9 cellular contexts compared by ENCODE assay signal in genomic region chr9:2655411-2655901, GRCh38. TPM values are rescaled to one million over a fixed set of nuclear protein-coding genes. Genes with fewer than 3 reads are reported as not detected.
DNase-seq lines count a peak whose midpoint lies in the region; ATAC-seq and TF ChIP-seq lines count a peak whose summit lies in the region.
"Had no signal": no experiment of that assay in that cellular context is flagged by ENCODE, and none has a peak within 500 bp of the region (broad histone marks: within the 10 kb centered on the region; RNA-seq: fewer than 3 reads in every experiment).

No MANE protein-coding gene starts in this region.

- H3K36me3 ChIP-seq in brain microvascular endothelial cell (replicated peaks) = no peaks in the 10 kb centered on the region

- no peak overlapping the region for H3K4me3 ChIP-seq in brain microvascular endothelial cell (ENCODE audit: low read depth, low read length)
- H3K4me3 ChIP-seq: adrenal gland had no signal

- DNase-seq in A172 (ENCODE audit: low spot score) (peak; percentile 87), NCI-H510A treated with DMSO at 0.1 percent for 48 hours (lab: John Stamatoyannopoulos, UW) (peak; percentile 18), brain microvascular endothelial cell (peak; percentile 93), non-pigmented ciliary epithelial cell (ENCODE audit: low read depth) (peak; percentile 84), caudate nucleus (lab: John Stamatoyannopoulos, UW) (no peak), NCI-H146 treated with DMSO at 0.1 percent for 48 hours (lab: John Stamatoyannopoulos, UW; ENCODE audit: unreplicated experiment) (no peak), LoVo (ENCODE audit: low spot score) (no peak)

- in situ Hi-C loops in brain microvascular endothelial cell (cut with HindIII; ENCODE audit: low pct_ligation_motif_present, low sequenced_read_pairs) = no loop called here

- peak overlapping the region; percentile 85 for H3K27ac ChIP-seq in brain microvascular endothelial cell
- no peak overlapping the region for H3K27ac ChIP-seq in caudate nucleus (ENCODE audit: low read depth, low read length)

- ATAC-seq in GM19035 (IDR thresholded peaks at IDR 0.05; ENCODE audit: unreplicated experiment) = peak; percentile 48

- no peak for TF ChIP-seq CTCF in brain microvascular endothelial cell (IDR thresholded peaks at IDR 0.05; ENCODE audit: low read depth, low read length, missing control alignments)

- no peaks in the 10 kb centered on the region for H3K27me3 ChIP-seq in brain microvascular endothelial cell (replicated peaks)
- H3K27me3 ChIP-seq: adrenal gland had no signal

RNA-seq across cellular contexts. Expression of gene VLDLR, which starts 33.9 kb away (rescaled TPM):
- 1.8 and 3.8 TPM in 2 replicates for total RNA-seq in A172 (2014; rRNA removed; shearing (Covaris generic))

Comparison
In these comparisons a context has a peak if more than half of its experiments do, and no peak if none do; other contexts are left out.
1. DNase-seq: peak in A172 (single experiment), NCI-H510A treated with DMSO at 0.1 percent for 48 hours (single experiment), brain microvascular endothelial cell (single experiment) and non-pigmented ciliary epithelial cell (single experiment); none in caudate nucleus (0 of 61), NCI-H146 treated with DMSO at 0.1 percent for 48 hours (single experiment) and LoVo (single experiment).